In the genomic region with DNA sequence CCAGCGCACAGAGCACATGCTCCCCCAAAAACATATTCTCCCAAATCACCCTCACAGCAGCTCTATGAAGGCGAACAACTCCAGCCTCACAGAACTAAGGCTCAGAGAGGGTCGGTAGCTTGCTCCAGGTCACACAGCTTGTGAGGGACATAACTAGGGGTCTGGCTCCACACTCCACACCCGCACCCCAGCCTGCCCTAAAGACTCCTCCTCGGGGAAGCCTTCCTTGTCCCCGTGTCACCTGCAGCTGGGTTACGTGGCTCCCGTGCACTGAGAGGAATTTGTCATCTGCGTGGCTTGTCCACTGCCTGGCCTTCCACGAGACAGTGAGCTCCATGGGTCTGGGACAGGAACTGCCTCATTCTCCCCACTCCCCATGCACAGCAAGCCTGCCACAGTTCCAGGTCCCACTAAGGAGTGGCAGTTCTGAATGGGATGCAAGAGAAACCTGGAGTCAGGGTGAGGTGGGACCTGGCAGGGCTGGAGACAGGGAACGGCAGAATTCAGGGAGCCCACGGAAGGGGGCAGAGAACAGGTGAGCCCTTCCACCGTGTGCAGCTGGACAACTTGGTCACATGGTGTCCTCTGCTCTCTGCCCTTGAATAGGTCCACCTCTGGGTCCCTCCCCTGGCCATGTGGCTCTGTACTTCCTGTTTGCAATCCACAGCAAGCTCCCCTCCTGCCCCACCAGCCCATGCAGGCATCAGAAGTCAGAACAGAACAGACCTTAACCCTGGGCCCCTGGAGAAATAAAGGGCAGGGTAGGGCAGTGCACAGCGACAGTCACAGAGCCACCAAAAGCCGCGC, we compare ENCODE assay signal across 1 cellular context.
A peak's percentile ranks its signal among the peaks of the same experiment; 100 is the strongest.
TF ChIP-seq lines count a peak whose summit lies in the region.

No MANE protein-coding gene starts in this region.

TF ChIP-seq in GM12878, 131 proteins besides CTCF, POLR2A, EP300 and RAD21:
- TF ChIP-seq POLR2AphosphoS5 (IDR thresholded peaks at IDR 0.05; ENCODE audit: low read length) (0 out of 2 replicates have a peak, but pooled peaks have one; percentile 13), SMARCA5 (IDR thresholded peaks at IDR 0.05) (no peak), POLR2AphosphoS2 (IDR thresholded peaks at IDR 0.05; ENCODE audit: low read depth, low read length) (peak; percentile 71; the same call in 1 of the 2 replicates), SMAD1 (IDR thresholded peaks at IDR 0.05; ENCODE audit: low read depth, partially characterized antibody) (no peak), KAT2A (conservative IDR thresholded peaks at IDR 0.05; ENCODE audit: control insufficient read depth, low read depth, low read length) (no peak), ZBTB4 (CRISPR knock-in tag; IDR thresholded peaks at IDR 0.05) (no peak), NFIC (IDR thresholded peaks at IDR 0.05; ENCODE audit: low read depth, low read length) (no peak)
- TF ChIP-seq, protein P1, sequence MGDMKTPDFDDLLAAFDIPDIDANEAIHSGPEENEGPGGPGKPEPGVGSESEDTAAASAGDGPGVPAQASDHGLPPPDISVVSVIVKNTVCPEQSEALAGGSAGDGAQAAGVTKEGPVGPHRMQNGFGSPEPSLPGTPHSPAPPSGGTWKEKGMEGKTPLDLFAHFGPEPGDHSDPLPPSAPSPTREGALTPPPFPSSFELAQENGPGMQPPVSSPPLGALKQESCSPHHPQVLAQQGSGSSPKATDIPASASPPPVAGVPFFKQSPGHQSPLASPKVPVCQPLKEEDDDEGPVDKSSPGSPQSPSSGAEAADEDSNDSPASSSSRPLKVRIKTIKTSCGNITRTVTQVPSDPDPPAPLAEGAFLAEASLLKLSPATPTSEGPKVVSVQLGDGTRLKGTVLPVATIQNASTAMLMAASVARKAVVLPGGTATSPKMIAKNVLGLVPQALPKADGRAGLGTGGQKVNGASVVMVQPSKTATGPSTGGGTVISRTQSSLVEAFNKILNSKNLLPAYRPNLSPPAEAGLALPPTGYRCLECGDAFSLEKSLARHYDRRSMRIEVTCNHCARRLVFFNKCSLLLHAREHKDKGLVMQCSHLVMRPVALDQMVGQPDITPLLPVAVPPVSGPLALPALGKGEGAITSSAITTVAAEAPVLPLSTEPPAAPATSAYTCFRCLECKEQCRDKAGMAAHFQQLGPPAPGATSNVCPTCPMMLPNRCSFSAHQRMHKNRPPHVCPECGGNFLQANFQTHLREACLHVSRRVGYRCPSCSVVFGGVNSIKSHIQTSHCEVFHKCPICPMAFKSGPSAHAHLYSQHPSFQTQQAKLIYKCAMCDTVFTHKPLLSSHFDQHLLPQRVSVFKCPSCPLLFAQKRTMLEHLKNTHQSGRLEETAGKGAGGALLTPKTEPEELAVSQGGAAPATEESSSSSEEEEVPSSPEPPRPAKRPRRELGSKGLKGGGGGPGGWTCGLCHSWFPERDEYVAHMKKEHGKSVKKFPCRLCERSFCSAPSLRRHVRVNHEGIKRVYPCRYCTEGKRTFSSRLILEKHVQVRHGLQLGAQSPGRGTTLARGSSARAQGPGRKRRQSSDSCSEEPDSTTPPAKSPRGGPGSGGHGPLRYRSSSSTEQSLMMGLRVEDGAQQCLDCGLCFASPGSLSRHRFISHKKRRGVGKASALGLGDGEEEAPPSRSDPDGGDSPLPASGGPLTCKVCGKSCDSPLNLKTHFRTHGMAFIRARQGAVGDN (IDR thresholded peaks at IDR 0.05) = no peak
TF ChIP-seq in GM12878: peak in this region for 2.
